Comparison of ENCODE assay signal across 15 cellular contexts in the genomic region with DNA sequence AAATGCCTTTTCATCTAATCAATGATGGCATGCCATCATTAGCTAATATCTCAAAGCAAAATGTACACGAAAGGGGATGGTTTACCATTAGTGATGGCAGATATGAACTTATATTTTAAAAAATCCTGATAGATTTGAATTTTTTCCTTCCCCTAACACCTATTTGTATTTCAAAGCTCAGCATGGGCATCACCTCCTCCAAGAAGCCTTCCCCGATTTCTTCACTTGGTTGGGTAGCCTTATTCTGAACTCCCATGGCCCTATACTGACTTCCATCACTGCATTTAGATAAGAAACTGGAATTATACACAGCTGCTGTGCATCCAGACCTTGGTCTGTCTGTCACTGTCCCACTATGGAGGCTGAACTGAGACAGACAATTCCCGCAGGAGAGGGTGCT. TPM values are rescaled to one million over a fixed set of nuclear protein-coding genes. Genes with fewer than 3 reads are reported as not detected.
DNase-seq lines count a peak whose midpoint lies in the region; ATAC-seq and TF ChIP-seq lines count a peak whose summit lies in the region.
"Had no signal": no experiment of that assay in that cellular context is flagged by ENCODE, and none has a peak within 500 bp of the region (broad histone marks: within the 10 kb centered on the region; RNA-seq: fewer than 3 reads in every experiment).

No MANE protein-coding gene starts in this region.

- H3K27ac Mint-ChIP-seq in activated T-cell treated with anti-CD3 and anti-CD28 coated beads, Interleukin-2, amount 50 U/mL, for 24 hours: peak overlapping the region; percentile 75
- H3K27ac Mint-ChIP-seq in IgD-negative memory B cell (peak overlapping the region in 2 of 3 donors; percentile 32 to 80), mesothelial cell of epicardium (no peak overlapping the region)
- H3K27ac Mint-ChIP-seq in effector memory CD8-positive, alpha-beta T cell: peak overlapping the region; percentile 53 to 95
- peak overlapping the region; percentile 82 for H3K27ac Mint-ChIP-seq in stimulated activated effector memory CD8-positive, alpha-beta T cell treated with anti-CD3 and anti-CD28 coated beads, Interleukin-12 subunit alpha, Interleukin-12 subunit beta, amount 100 ng/mL, for 72 hours

- no peaks in the 10 kb centered on the region for H3K27me3 Mint-ChIP-seq in activated T-cell treated with anti-CD3 and anti-CD28 coated beads, Interleukin-2, amount 50 U/mL, for 24 hours
- H3K27me3 Mint-ChIP-seq in IgD-negative memory B cell (no peaks in the 10 kb centered on the region), mesothelial cell of epicardium (ENCODE audit: low read depth) (no peaks in the 10 kb centered on the region)
- no peaks in the 10 kb centered on the region for H3K27me3 Mint-ChIP-seq in effector memory CD8-positive, alpha-beta T cell

- no peak for ATAC-seq in effector memory CD8-positive, alpha-beta T cell (replicated peaks)
- no peak for ATAC-seq in stimulated activated effector memory CD8-positive, alpha-beta T cell treated with anti-CD3 and anti-CD28 coated beads, Interleukin-12 subunit alpha, Interleukin-12 subunit beta, amount 100 ng/mL, for 72 hours
- ATAC-seq in HG02642 (IDR thresholded peaks at IDR 0.05; ENCODE audit: poor library complexity, unreplicated experiment) (no peak), left cardiac atrium (no peak)

- no peak for TF ChIP-seq CTCF in mesothelial cell of epicardium (IDR thresholded peaks at IDR 0.05; ENCODE audit: unreplicated experiment)

- intact Hi-C loops in left cardiac atrium (cut with DNase I): no loop called here

- H3K9me3 Mint-ChIP-seq in activated T-cell treated with anti-CD3 and anti-CD28 coated beads, Interleukin-2, amount 50 U/mL, for 24 hours: no peaks in the 10 kb centered on the region
- H3K9me3 Mint-ChIP-seq in IgD-negative memory B cell (no peaks in the 10 kb centered on the region), mesothelial cell of epicardium (no peaks in the 10 kb centered on the region)
- H3K9me3 Mint-ChIP-seq in effector memory CD8-positive, alpha-beta T cell: no peaks in the 10 kb centered on the region
- H3K9me3 Mint-ChIP-seq in stimulated activated effector memory CD8-positive, alpha-beta T cell treated with anti-CD3 and anti-CD28 coated beads, Interleukin-12 subunit alpha, Interleukin-12 subunit beta, amount 100 ng/mL, for 72 hours: no peaks in the 10 kb centered on the region

- H3K4me1 Mint-ChIP-seq in activated T-cell treated with anti-CD3 and anti-CD28 coated beads, Interleukin-2, amount 50 U/mL, for 24 hours (ENCODE audit: low read depth): peaks cover 16% of the 10 kb centered on the region
- H3K4me1 Mint-ChIP-seq in IgD-negative memory B cell (peaks cover 0 to 2% (median 0%) of the 10 kb centered on the region in 3 donors), mesothelial cell of epicardium (no peaks in the 10 kb centered on the region)
- H3K4me1 Mint-ChIP-seq in effector memory CD8-positive, alpha-beta T cell (ENCODE audit: low read depth in 2 of 2): peaks cover 10 to 23% of the 10 kb centered on the region in 2 donors
- peaks cover 22% of the 10 kb centered on the region for H3K4me1 Mint-ChIP-seq in stimulated activated effector memory CD8-positive, alpha-beta T cell treated with anti-CD3 and anti-CD28 coated beads, Interleukin-12 subunit alpha, Interleukin-12 subunit beta, amount 100 ng/mL, for 72 hours

- no peak for DNase-seq in activated T-cell treated with anti-CD3 and anti-CD28 coated beads, Interleukin-2, amount 50 U/mL, for 24 hours
- DNase-seq in activated T-cell treated with anti-CD3 and anti-CD28 coated beads for 4 hours: no peak
- no peak for DNase-seq in effector memory CD8-positive, alpha-beta T cell
- DNase-seq in stimulated activated effector memory CD8-positive, alpha-beta T cell treated with anti-CD3 and anti-CD28 coated beads, Interleukin-12 subunit alpha, Interleukin-12 subunit beta, amount 100 ng/mL, for 72 hours (ENCODE audit: low spot score in 2 of 2): no peak
- no peak for DNase-seq in mesothelial cell of epicardium (ENCODE audit: low spot score in 2 of 2, unreplicated experiment in 2 of 2)
- no peak for DNase-seq in left cardiac atrium
- DNase-seq: GF-D8, H9, NCI-H146, NCI-H2081 treated with DMSO at 0.1 percent for 48 hours, NCI-H226, NCI-H526 had no signal

- H3K36me3 Mint-ChIP-seq in activated T-cell treated with anti-CD3 and anti-CD28 coated beads, Interleukin-2, amount 50 U/mL, for 24 hours (ENCODE audit: low read depth): peaks cover 95% of the 10 kb centered on the region
- peaks cover 18% of the 10 kb centered on the region for H3K36me3 Mint-ChIP-seq in IgD-negative memory B cell
- H3K36me3 Mint-ChIP-seq in effector memory CD8-positive, alpha-beta T cell (ENCODE audit: insufficient read depth): peaks cover 100% of the 10 kb centered on the region
- H3K36me3 Mint-ChIP-seq in stimulated activated effector memory CD8-positive, alpha-beta T cell treated with anti-CD3 and anti-CD28 coated beads, Interleukin-12 subunit alpha, Interleukin-12 subunit beta, amount 100 ng/mL, for 72 hours: peaks cover 100% of the 10 kb centered on the region
- H3K36me3 Mint-ChIP-seq in mesothelial cell of epicardium: peaks cover 11% of the 10 kb centered on the region

- no peak overlapping the region for H3K4me3 Mint-ChIP-seq in activated T-cell treated with anti-CD3 and anti-CD28 coated beads, Interleukin-2, amount 50 U/mL, for 24 hours
- H3K4me3 Mint-ChIP-seq in IgD-negative memory B cell (no peak overlapping the region), mesothelial cell of epicardium (no peak overlapping the region)
- H3K4me3 Mint-ChIP-seq in effector memory CD8-positive, alpha-beta T cell: no peak overlapping the region
- no peak overlapping the region for H3K4me3 Mint-ChIP-seq in stimulated activated effector memory CD8-positive, alpha-beta T cell treated with anti-CD3 and anti-CD28 coated beads, Interleukin-12 subunit alpha, Interleukin-12 subunit beta, amount 100 ng/mL, for 72 hours
- H3K4me3 Mint-ChIP-seq: CD14-positive monocyte, H9 had no signal

RNA-seq across cellular contexts. Expression of gene FBXW11, which starts 49.6 kb away (rescaled TPM):
- polyA plus RNA-seq in IgD-negative memory B cell: 31.0 TPM
- total RNA-seq in mesothelial cell of epicardium (62.1 to 64.4 TPM (median 64.1 TPM) in 3 replicates), left cardiac atrium (10 to 100 TPM; 50.3 to 55.4 TPM)
